1 cellular context compared by ENCODE assay signal in the genomic region with DNA sequence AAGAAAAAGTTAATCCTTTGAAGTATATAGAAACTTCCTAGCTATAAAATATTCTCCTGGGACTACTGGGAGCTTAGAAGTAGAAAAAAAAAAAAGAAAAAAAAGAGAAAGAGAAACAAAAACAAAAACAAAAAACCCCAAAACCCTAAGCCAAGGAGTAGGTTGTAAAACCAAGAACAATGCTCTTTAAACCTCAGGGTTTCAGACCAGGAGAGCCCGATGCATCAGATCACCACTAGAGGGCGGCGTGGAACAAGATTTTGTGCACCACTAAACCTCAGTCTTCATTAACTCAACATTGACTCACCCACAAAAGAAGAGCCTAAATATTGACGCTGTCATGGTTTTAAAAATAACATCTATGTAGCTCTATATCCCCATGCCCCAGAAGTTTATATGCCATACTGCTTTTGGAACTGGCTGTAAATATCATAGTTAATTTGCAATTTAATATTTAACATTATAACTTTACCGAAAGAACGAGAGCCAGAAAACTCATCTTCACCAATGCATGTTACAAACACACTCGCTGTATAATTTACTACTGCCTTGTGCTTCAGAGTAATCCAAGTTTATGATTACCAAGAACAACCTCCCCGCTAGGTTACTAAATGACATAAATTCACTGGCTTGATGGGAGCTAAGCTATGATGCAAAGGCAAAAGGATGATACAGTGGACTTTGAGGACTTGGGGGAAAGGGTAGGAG.
TF ChIP-seq lines count a peak whose summit lies in the region.

No MANE protein-coding gene starts in this region.

TF ChIP-seq in K562, 482 proteins besides CTCF, POLR2A, EP300 and RAD21 (continued from another document and continues in another):
- TF ChIP-seq SOX6 (IDR thresholded peaks at IDR 0.05) (peak; percentile 55; the same call in 1 of the 2 replicates), ARID2 (IDR thresholded peaks at IDR 0.05) (peak; percentile 68; the same call in 1 of the 2 replicates), FOXP1 (CRISPR knock-in tag; IDR thresholded peaks at IDR 0.05) (no peak), ZNF224 (CRISPR knock-in tag; IDR thresholded peaks at IDR 0.05) (no peak), PHTF2 (CRISPR knock-in tag; IDR thresholded peaks at IDR 0.05) (no peak), MYC (IDR thresholded peaks at IDR 0.05; ENCODE audit: low read depth, low read length) (no peak), MYC (CRISPR knock-in tag; IDR thresholded peaks at IDR 0.05; ENCODE audit: borderline replicate concordance, low read depth) (no peak), JUN (IDR thresholded peaks at IDR 0.05; ENCODE audit: borderline replicate concordance, low read depth, low read length) (peak; percentile 35; the same call in 1 of the 2 replicates), JUN (CRISPR knock-in tag; IDR thresholded peaks at IDR 0.05; ENCODE audit: borderline replicate concordance) (no peak), ZC3H8 (IDR thresholded peaks at IDR 0.05) (peak; percentile 84; the same call in 1 of the 2 replicates), U2AF1 (optimal IDR thresholded peaks at IDR 0.05; ENCODE audit: low read depth, low read length) (no peak), ZNF282 (CRISPR knock-in tag; IDR thresholded peaks at IDR 0.05) (no peak), TAF15 (IDR thresholded peaks at IDR 0.05; ENCODE audit: low read depth, low read length) (no peak), MECOM (CRISPR knock-in tag; IDR thresholded peaks at IDR 0.05) (no peak), SRSF3 (IDR thresholded peaks at IDR 0.05; ENCODE audit: insufficient read depth, low read length) (no peak), ZNF217 (CRISPR knock-in tag; IDR thresholded peaks at IDR 0.05) (no peak), POLR2B (IDR thresholded peaks at IDR 0.05; ENCODE audit: low read depth, partially characterized antibody) (no peak), NFATC3 (IDR thresholded peaks at IDR 0.05) (0 out of 2 replicates have a peak, but pooled peaks have one; percentile 76), ARID1B (IDR thresholded peaks at IDR 0.05) (no peak), PHF20 (IDR thresholded peaks at IDR 0.05; ENCODE audit: partially characterized antibody) (no peak), SRSF9 (IDR thresholded peaks at IDR 0.05; ENCODE audit: borderline replicate concordance, low read depth, low read length) (no peak), GATAD2B (IDR thresholded peaks at IDR 0.05; ENCODE audit: borderline replicate concordance) (no peak), NBN (IDR thresholded peaks at IDR 0.05; ENCODE audit: low read depth) (peak; percentile 94), TCF7 (IDR thresholded peaks at IDR 0.05; ENCODE audit: borderline replicate concordance) (no peak), IRF2 (CRISPR knock-in tag; IDR thresholded peaks at IDR 0.05) (no peak), SREBF1 (IDR thresholded peaks at IDR 0.05; ENCODE audit: borderline replicate concordance, low read depth, low read length) (no peak), ZNF780A (CRISPR knock-in tag; IDR thresholded peaks at IDR 0.05) (no peak), ASH1L (IDR thresholded peaks at IDR 0.05; ENCODE audit: borderline replicate concordance, low read depth, partially characterized antibody) (peak; percentile 53), RBM25 (IDR thresholded peaks at IDR 0.05; ENCODE audit: low read depth, low read length, severe bottlenecking) (peak; percentile 96), CREM (IDR thresholded peaks at IDR 0.05; ENCODE audit: low read depth) (peak; percentile 39; the same call in 1 of the 2 replicates), FOXJ2 (tag; IDR thresholded peaks at IDR 0.05) (0 out of 2 replicates have a peak, but pooled peaks have one; percentile 18), ZNF584 (CRISPR knock-in tag; IDR thresholded peaks at IDR 0.05; ENCODE audit: low read depth) (no peak), TRIM24 (IDR thresholded peaks at IDR 0.05) (peak; percentile 14 to 64; a peak in 2 of 4 replicates), ELF1 (tag; IDR thresholded peaks at IDR 0.05) (no peak), ZNF707 (CRISPR knock-in tag; conservative IDR thresholded peaks at IDR 0.05) (no peak), ZFP1 (CRISPR knock-in tag; IDR thresholded peaks at IDR 0.05) (no peak), HDGF (IDR thresholded peaks at IDR 0.05) (no peak), ZEB2 (IDR thresholded peaks at IDR 0.05) (peak; percentile 61; the same call in 1 of the 2 replicates), RBM39 (optimal IDR thresholded peaks at IDR 0.05; ENCODE audit: low read depth, low read length) (no peak), ZNF274 (IDR thresholded peaks at IDR 0.05; ENCODE audit: borderline replicate concordance, low read depth, low read length) (no peak), POU5F1 (IDR thresholded peaks at IDR 0.05; ENCODE audit: borderline replicate concordance, low read depth, low read length, partially characterized antibody) (no peak), PML (IDR thresholded peaks at IDR 0.05; ENCODE audit: low read length) (no peak)
- TF ChIP-seq, protein P1, sequence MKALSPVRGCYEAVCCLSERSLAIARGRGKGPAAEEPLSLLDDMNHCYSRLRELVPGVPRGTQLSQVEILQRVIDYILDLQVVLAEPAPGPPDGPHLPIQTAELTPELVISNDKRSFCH (CRISPR knock-in tag; IDR thresholded peaks at IDR 0.05): no peak
- TF ChIP-seq, protein P1 (tag; IDR thresholded peaks at IDR 0.05): no peak
- TF ChIP-seq, protein P2, sequence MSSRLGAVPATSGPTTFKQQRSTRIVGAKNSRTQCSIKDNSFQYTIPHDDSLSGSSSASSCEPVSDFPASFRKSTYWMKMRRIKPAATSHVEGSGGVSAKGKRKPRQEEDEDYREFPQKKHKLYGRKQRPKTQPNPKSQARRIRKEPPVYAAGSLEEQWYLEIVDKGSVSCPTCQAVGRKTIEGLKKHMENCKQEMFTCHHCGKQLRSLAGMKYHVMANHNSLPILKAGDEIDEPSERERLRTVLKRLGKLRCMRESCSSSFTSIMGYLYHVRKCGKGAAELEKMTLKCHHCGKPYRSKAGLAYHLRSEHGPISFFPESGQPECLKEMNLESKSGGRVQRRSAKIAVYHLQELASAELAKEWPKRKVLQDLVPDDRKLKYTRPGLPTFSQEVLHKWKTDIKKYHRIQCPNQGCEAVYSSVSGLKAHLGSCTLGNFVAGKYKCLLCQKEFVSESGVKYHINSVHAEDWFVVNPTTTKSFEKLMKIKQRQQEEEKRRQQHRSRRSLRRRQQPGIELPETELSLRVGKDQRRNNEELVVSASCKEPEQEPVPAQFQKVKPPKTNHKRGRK (tag; IDR thresholded peaks at IDR 0.05): peak; percentile 67; the same call in 1 of the 2 replicates
- TF ChIP-seq, protein P3, sequence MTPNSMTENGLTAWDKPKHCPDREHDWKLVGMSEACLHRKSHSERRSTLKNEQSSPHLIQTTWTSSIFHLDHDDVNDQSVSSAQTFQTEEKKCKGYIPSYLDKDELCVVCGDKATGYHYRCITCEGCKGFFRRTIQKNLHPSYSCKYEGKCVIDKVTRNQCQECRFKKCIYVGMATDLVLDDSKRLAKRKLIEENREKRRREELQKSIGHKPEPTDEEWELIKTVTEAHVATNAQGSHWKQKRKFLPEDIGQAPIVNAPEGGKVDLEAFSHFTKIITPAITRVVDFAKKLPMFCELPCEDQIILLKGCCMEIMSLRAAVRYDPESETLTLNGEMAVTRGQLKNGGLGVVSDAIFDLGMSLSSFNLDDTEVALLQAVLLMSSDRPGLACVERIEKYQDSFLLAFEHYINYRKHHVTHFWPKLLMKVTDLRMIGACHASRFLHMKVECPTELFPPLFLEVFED (CRISPR knock-in tag; conservative IDR thresholded peaks at IDR 0.05): 0 out of 2 replicates have a peak, but pooled peaks have one; percentile 59
- TF ChIP-seq, protein P4, sequence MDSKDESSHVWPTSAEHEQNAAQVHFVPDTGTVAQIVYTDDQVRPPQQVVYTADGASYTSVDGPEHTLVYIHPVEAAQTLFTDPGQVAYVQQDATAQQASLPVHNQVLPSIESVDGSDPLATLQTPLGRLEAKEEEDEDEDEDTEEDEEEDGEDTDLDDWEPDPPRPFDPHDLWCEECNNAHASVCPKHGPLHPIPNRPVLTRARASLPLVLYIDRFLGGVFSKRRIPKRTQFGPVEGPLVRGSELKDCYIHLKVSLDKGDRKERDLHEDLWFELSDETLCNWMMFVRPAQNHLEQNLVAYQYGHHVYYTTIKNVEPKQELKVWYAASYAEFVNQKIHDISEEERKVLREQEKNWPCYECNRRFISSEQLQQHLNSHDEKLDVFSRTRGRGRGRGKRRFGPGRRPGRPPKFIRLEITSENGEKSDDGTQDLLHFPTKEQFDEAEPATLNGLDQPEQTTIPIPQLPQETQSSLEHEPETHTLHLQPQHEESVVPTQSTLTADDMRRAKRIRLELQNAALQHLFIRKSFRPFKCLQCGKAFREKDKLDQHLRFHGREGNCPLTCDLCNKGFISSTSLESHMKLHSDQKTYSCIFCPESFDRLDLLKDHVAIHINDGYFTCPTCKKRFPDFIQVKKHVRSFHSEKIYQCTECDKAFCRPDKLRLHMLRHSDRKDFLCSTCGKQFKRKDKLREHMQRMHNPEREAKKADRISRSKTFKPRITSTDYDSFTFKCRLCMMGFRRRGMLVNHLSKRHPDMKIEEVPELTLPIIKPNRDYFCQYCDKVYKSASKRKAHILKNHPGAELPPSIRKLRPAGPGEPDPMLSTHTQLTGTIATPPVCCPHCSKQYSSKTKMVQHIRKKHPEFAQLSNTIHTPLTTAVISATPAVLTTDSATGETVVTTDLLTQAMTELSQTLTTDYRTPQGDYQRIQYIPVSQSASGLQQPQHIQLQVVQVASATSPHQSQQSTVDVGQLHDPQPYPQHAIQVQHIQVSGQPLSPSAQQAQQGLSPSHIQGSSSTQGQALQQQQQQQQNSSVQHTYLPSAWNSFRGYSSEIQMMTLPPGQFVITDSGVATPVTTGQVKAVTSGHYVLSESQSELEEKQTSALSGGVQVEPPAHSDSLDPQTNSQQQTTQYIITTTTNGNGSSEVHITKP (IDR thresholded peaks at IDR 0.05; ENCODE audit: partially characterized antibody): no peak
- TF ChIP-seq, protein P5, sequence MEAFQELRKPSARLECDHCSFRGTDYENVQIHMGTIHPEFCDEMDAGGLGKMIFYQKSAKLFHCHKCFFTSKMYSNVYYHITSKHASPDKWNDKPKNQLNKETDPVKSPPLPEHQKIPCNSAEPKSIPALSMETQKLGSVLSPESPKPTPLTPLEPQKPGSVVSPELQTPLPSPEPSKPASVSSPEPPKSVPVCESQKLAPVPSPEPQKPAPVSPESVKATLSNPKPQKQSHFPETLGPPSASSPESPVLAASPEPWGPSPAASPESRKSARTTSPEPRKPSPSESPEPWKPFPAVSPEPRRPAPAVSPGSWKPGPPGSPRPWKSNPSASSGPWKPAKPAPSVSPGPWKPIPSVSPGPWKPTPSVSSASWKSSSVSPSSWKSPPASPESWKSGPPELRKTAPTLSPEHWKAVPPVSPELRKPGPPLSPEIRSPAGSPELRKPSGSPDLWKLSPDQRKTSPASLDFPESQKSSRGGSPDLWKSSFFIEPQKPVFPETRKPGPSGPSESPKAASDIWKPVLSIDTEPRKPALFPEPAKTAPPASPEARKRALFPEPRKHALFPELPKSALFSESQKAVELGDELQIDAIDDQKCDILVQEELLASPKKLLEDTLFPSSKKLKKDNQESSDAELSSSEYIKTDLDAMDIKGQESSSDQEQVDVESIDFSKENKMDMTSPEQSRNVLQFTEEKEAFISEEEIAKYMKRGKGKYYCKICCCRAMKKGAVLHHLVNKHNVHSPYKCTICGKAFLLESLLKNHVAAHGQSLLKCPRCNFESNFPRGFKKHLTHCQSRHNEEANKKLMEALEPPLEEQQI (IDR thresholded peaks at IDR 0.05): peak; percentile 68; the same call in 1 of the 2 replicates
- TF ChIP-seq, protein P6, sequence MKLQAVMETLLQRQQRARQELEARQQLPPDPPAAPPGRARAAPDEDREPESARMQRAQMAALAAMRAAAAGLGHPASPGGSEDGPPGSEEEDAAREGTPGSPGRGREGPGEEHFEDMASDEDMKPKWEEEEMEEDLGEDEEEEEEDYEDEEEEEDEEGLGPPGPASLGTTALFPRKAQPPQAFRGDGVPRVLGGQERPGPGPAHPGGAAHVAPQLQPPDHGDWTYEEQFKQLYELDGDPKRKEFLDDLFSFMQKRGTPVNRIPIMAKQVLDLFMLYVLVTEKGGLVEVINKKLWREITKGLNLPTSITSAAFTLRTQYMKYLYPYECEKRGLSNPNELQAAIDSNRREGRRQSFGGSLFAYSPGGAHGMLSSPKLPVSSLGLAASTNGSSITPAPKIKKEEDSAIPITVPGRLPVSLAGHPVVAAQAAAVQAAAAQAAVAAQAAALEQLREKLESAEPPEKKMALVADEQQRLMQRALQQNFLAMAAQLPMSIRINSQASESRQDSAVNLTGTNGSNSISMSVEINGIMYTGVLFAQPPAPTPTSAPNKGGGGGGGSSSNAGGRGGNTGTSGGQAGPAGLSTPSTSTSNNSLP (IDR thresholded peaks at IDR 0.05; ENCODE audit: borderline replicate concordance, low read depth, low read length): peak; percentile 68; the same call in 1 of the 2 replicates
- TF ChIP-seq, protein P7, sequence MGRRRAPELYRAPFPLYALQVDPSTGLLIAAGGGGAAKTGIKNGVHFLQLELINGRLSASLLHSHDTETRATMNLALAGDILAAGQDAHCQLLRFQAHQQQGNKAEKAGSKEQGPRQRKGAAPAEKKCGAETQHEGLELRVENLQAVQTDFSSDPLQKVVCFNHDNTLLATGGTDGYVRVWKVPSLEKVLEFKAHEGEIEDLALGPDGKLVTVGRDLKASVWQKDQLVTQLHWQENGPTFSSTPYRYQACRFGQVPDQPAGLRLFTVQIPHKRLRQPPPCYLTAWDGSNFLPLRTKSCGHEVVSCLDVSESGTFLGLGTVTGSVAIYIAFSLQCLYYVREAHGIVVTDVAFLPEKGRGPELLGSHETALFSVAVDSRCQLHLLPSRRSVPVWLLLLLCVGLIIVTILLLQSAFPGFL (CRISPR knock-in tag; IDR thresholded peaks at IDR 0.05): no peak
- TF ChIP-seq, protein P8, sequence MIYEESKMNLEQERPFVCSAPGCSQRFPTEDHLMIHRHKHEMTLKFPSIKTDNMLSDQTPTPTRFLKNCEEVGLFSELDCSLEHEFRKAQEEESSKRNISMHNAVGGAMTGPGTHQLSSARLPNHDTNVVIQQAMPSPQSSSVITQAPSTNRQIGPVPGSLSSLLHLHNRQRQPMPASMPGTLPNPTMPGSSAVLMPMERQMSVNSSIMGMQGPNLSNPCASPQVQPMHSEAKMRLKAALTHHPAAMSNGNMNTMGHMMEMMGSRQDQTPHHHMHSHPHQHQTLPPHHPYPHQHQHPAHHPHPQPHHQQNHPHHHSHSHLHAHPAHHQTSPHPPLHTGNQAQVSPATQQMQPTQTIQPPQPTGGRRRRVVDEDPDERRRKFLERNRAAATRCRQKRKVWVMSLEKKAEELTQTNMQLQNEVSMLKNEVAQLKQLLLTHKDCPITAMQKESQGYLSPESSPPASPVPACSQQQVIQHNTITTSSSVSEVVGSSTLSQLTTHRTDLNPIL (CRISPR knock-in tag; IDR thresholded peaks at IDR 0.05): no peak
- TF ChIP-seq, protein P9, sequence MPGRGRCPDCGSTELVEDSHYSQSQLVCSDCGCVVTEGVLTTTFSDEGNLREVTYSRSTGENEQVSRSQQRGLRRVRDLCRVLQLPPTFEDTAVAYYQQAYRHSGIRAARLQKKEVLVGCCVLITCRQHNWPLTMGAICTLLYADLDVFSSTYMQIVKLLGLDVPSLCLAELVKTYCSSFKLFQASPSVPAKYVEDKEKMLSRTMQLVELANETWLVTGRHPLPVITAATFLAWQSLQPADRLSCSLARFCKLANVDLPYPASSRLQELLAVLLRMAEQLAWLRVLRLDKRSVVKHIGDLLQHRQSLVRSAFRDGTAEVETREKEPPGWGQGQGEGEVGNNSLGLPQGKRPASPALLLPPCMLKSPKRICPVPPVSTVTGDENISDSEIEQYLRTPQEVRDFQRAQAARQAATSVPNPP (IDR thresholded peaks at IDR 0.05; ENCODE audit: borderline replicate concordance, insufficient read depth, insufficient read length): no peak
